ENCODE assay signal across 10 cellular contexts in the genomic region with DNA sequence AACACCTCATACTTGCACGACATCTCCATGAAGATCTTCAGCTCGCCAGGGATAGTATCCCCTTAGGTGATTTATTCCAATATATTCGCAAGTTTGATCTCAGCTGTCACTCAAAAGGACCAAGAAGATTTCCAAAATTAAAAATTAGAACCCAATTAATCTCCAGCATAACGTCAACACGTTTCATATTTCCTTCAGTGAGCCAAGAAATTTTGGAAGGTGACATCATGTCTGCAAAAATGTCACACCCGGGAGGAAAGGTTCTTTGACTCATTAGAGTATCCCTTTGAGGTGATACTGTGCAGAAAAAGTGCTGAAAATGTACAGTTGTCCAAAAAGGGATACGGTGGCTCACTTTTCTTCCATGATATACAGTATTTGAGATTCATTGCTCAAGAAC.
"Had no signal": no experiment of that assay in that cellular context is flagged by ENCODE, and none has a peak within 500 bp of the region (broad histone marks: within the 10 kb centered on the region; RNA-seq: fewer than 3 reads in every experiment).

No MANE protein-coding gene starts in this region.

- H3K4me3 ChIP-seq: GM23248, GM23338, HAP-1 had no signal

- H3K4me1 ChIP-seq: HAP-1 had no signal

- H3K27ac ChIP-seq: GM23248 had no signal

- H3K9ac ChIP-seq: GM23248 had no signal

- DNase-seq: GM23248, GOT3, H7, H9, HCEC 1CT, HFFc6 had no signal

- H3K4me2 ChIP-seq: GM23338 had no signal

- FAIRE-seq: H1 had no signal

- H2AFZ ChIP-seq: GM23248, GM23338 had no signal

- ATAC-seq: GM23338, HCT116 had no signal

- H3K36me3 ChIP-seq: HAP-1 had no signal

- H3K9me3 ChIP-seq: HAP-1 had no signal
